ENCODE assay signal across 23 cellular contexts in genomic region chr3:62672988-62673313, GRCh38.
DNase-seq lines count a peak whose midpoint lies in the region; ATAC-seq and TF ChIP-seq lines count a peak whose summit lies in the region.
"Had no signal": no experiment of that assay in that cellular context is flagged by ENCODE, and none has a peak within 500 bp of the region (broad histone marks: within the 10 kb centered on the region; RNA-seq: fewer than 3 reads in every experiment).

No MANE protein-coding gene starts in this region.

- H3K9me2 ChIP-seq in DOHH2 (replicated peaks; ENCODE audit: control insufficient read depth, low read length), result no peaks in the 10 kb centered on the region
- H3K9me2 ChIP-seq in Karpas-422 (replicated peaks; ENCODE audit: insufficient read depth, low read length), result no peaks in the 10 kb centered on the region

- H3F3A ChIP-seq in DOHH2 (ENCODE audit: control insufficient read depth, insufficient read depth), result peaks cover 51% of the 10 kb centered on the region

- no peak overlapping the region for H2AFZ ChIP-seq in Karpas-422 (ENCODE audit: low read length)
- H2AFZ ChIP-seq: GM23248, PC-9 had no signal

- H3K4me3 ChIP-seq in DOHH2 (ENCODE audit: low read length), result peak overlapping the region; percentile 52
- H3K4me3 ChIP-seq in Karpas-422 (ENCODE audit: low read length), result no peak overlapping the region
- H3K4me3 ChIP-seq: BLaER1 treated with 17β-estradiol and CSF1 and Interleukin-3, amounts not matched to agents 10 nM and 100 nM; GM23248; PC-9 had no signal

- H3K9ac ChIP-seq in Karpas-422 (ENCODE audit: low read length), result no peak overlapping the region; the same call in 1 of the 2 replicates
- H3K9ac ChIP-seq: BLaER1 treated with 17β-estradiol and CSF1 and Interleukin-3, amounts not matched to agents 10 nM and 100 nM; GM23248 had no signal

- H3K27me3 ChIP-seq in DOHH2 (ENCODE audit: control insufficient read depth, low read length) (no peaks in the 10 kb centered on the region), Karpas-422 (ENCODE audit: low read length) (no peaks in the 10 kb centered on the region)
- H3K27me3 ChIP-seq: BLaER1 treated with 17β-estradiol and CSF1 and Interleukin-3, amounts not matched to agents 10 nM and 100 nM had no signal

- H3K4me2 ChIP-seq in DOHH2 (ENCODE audit: low read length) (peak overlapping the region; percentile 77), Karpas-422 (ENCODE audit: low read depth, low read length, poor library complexity, severe bottlenecking) (peak overlapping the region; percentile 49)
- H3K4me2 ChIP-seq: PC-9 had no signal

- peak overlapping the region; percentile 95 for H3K27ac ChIP-seq in DOHH2 (ENCODE audit: low read depth, low read length)
- H3K27ac ChIP-seq in Karpas-422 (ENCODE audit: low read length), result peak overlapping the region; percentile 86
- H3K27ac ChIP-seq: BLaER1 treated with 17β-estradiol and CSF1 and Interleukin-3, amounts not matched to agents 10 nM and 100 nM; GM23248; PC-9 had no signal

- H4K20me1 ChIP-seq in DOHH2 (ENCODE audit: control insufficient read depth, insufficient read depth, low read depth, low read length) (no peaks in the 10 kb centered on the region), Karpas-422 (ENCODE audit: insufficient read depth, low read depth, low read length) (no peaks in the 10 kb centered on the region)
- H4K20me1 ChIP-seq: BLaER1 treated with 17β-estradiol and CSF1 and Interleukin-3, amounts not matched to agents 10 nM and 100 nM had no signal

- intact Hi-C loops in left ventricle myocardium superior (cut with micrococcal nuclease), result no loop called here

- no peak for TF ChIP-seq CTCF in DOHH2 (IDR thresholded peaks at IDR 0.05; ENCODE audit: low read depth, low read length, poor library complexity, severe bottlenecking)

- DNase-seq in Karpas-422 (no peak), left ventricle myocardium superior (no peak), NCI-H2081 treated with DMSO at 0.1 percent for 48 hours (lab: John Stamatoyannopoulos, UW) (no peak), AG08396 (ENCODE audit: low spot score) (no peak)
- DNase-seq: AML-193; CD4-positive, alpha-beta T cell; GM23248; H7; Kasumi-1; NCI-H1105; NCI-H1436 treated with DMSO at 0.1 percent for 48 hours; NCI-H187 treated with DMSO at 0.1 percent for 48 hours; NCI-H2107; NCI-H446; NCI-H524 treated with DMSO at 0.1 percent for 48 hours; NCI-H774; PC-9; SHP77; T-cell had no signal

- H3K36me3 ChIP-seq in DOHH2 (ENCODE audit: control insufficient read depth, low read length), result peaks cover 15% of the 10 kb centered on the region
- no peaks in the 10 kb centered on the region for H3K36me3 ChIP-seq in Karpas-422 (ENCODE audit: insufficient read depth, low read length)
- H3K36me3 ChIP-seq: BLaER1 treated with 17β-estradiol and CSF1 and Interleukin-3, amounts not matched to agents 10 nM and 100 nM had no signal

- H3K4me1 ChIP-seq in DOHH2 (ENCODE audit: control insufficient read depth, low read length), result peaks cover 100% of the 10 kb centered on the region
- peaks cover 79% of the 10 kb centered on the region for H3K4me1 ChIP-seq in Karpas-422 (ENCODE audit: low read length)

- H3K9me3 ChIP-seq in DOHH2 (ENCODE audit: control insufficient read depth, insufficient read depth, low read length) (no peaks in the 10 kb centered on the region), Karpas-422 (ENCODE audit: low read length) (no peaks in the 10 kb centered on the region)
- H3K9me3 ChIP-seq: BLaER1 treated with 17β-estradiol and CSF1 and Interleukin-3, amounts not matched to agents 10 nM and 100 nM had no signal

- H3K79me2 ChIP-seq in DOHH2 (ENCODE audit: control insufficient read depth, low read length) (peaks cover 31% of the 10 kb centered on the region), Karpas-422 (ENCODE audit: low read length) (no peaks in the 10 kb centered on the region)

- peak; percentile 9 for ATAC-seq in GM19467 (IDR thresholded peaks at IDR 0.05; ENCODE audit: unreplicated experiment)
- ATAC-seq in left ventricle myocardium superior, result peak; percentile 61
- ATAC-seq in GM19351 (IDR thresholded peaks at IDR 0.05; ENCODE audit: unreplicated experiment), result no peak
- ATAC-seq: T-cell had no signal
